In the genomic region with DNA sequence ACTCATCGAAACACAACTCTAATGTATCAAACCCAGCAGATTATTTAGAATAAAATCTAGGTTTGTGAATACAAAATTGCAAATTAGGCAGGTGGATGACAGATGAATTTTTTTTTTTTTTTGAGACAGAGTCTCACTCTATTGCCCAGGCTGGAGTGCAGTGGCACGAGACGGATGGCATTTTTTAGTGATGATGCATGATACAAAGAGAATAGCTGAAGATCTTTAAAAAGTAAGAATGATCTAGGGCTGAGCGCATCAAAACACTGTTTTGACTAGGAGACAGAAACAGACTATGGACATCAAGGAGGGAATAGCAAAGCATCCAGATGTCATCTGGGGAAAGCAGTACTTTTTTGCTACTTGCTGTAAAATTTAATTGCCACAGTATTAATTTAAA, we compare ENCODE assay signal across 27 cellular contexts.
"Had no signal": no experiment of that assay in that cellular context is flagged by ENCODE, and none has a peak within 500 bp of the region (broad histone marks: within the 10 kb centered on the region; RNA-seq: fewer than 3 reads in every experiment).

No MANE protein-coding gene starts in this region.

- H3K27me3 ChIP-seq: breast epithelium, MG63, Peyer's patch, SJSA1 had no signal

- H3K9me3 ChIP-seq: breast epithelium, MG63, Peyer's patch, SJSA1 had no signal

- DNase-seq: activated CD4-positive, alpha-beta T cell treated with anti-CD3 and anti-CD28 coated beads for 48 hours; activated CD4-positive, alpha-beta T cell treated with anti-CD3 and anti-CD28 coated beads, Interleukin-2, amount 50 U/mL, for 4 hours; activated CD4-positive, CD25-positive, alpha-beta regulatory T cell treated with anti-CD3 and anti-CD28 coated beads, Interleukin-2, amount 50 U/mL, for 72 hours; activated CD8-positive, alpha-beta memory T cell treated with anti-CD3 and anti-CD28 coated beads, Interleukin-2, amount 50 U/mL, for 48 hours; activated CD8-positive, alpha-beta T cell treated with anti-CD3 and anti-CD28 coated beads, Interleukin-2, amount 10 ng/mL, durations not matched to agents 7 days and 5 days; activated T-cell treated with anti-CD3 and anti-CD28 coated beads, Interleukin-2, amount 50 U/mL, for 1 hour; aorta; central memory CD4-positive, alpha-beta T cell; MG63; MV-4-11; NCI-H1092 treated with DMSO at 0.1 percent for 48 hours; NCI-H1417 treated with DMSO at 0.1 percent for 48 hours; NCI-H1694; NCI-H2029; NCI-H345; NCI-H510A treated with DMSO at 0.1 percent for 48 hours; NCI-H69; NK-92 treated with Interleukin-12 subunit alpha and Interleukin-12 subunit beta, amount 100 ng/mL, for 24 hours; OCI-M1; Peyer's patch; SHP77; T-helper 17 cell; T-helper 9 cell had no signal

- H3K36me3 ChIP-seq: breast epithelium, MG63, Peyer's patch, SJSA1 had no signal

- ATAC-seq: activated CD8-positive, alpha-beta T cell treated with anti-CD3 and anti-CD28 coated beads, Interleukin-2, amount 10 ng/mL, durations not matched to agents 7 days and 5 days; T-helper 17 cell; WTC11 had no signal

- H3K4me3 ChIP-seq: breast epithelium, MG63, Peyer's patch, SJSA1 had no signal

- H3K4me1 ChIP-seq: breast epithelium, Peyer's patch, SJSA1 had no signal

- H3K27ac ChIP-seq: breast epithelium, Peyer's patch, RWPE1, SJSA1 had no signal
